In genomic region chr14:47490766-47491165, GRCh38 we compare ENCODE assay signal across 25 cellular contexts.
"Had no signal": no experiment of that assay in that cellular context is flagged by ENCODE, and none has a peak within 500 bp of the region (broad histone marks: within the 10 kb centered on the region; RNA-seq: fewer than 3 reads in every experiment).

No MANE protein-coding gene starts in this region.

- H3K27me3 ChIP-seq: SJCRH30 had no signal

- H3K4me3 Mint-ChIP-seq: IgD-negative memory B cell, T-cell had no signal

- H3K4me1 Mint-ChIP-seq: IgD-negative memory B cell, T-cell had no signal

- H3K27me3 Mint-ChIP-seq: IgD-negative memory B cell, T-cell had no signal

- DNase-seq: Kasumi-1, MM.1S, NCI-H1092 treated with DMSO at 0.1 percent for 48 hours, NCI-H1436, NCI-H187, NCI-H2029, NCI-H2081 treated with DMSO at 0.1 percent for 48 hours, NCI-H2171, NCI-H226, NCI-H446, NCI-H510A, NCI-H524 treated with DMSO at 0.1 percent for 48 hours, NCI-H69, NCI-H774, PC-3, SHP77, SJCRH30, SW 1271, T-cell had no signal

- H3K4me3 ChIP-seq: K562, SJCRH30, SK-N-MC had no signal

- H3K9me3 ChIP-seq: SJCRH30 had no signal

- H3K27ac Mint-ChIP-seq: IgD-negative memory B cell, T-cell had no signal

- H3K36me3 ChIP-seq: SJCRH30 had no signal

- H3K4me2 ChIP-seq: KMS-11 had no signal

- H3K9ac ChIP-seq: KMS-11 had no signal

- ATAC-seq: K562, Panc1, PC-3, T-cell had no signal

- H3K4me1 ChIP-seq: SJCRH30 had no signal

- H3K27ac ChIP-seq: KMS-11, RWPE1, SJCRH30, SK-N-MC had no signal
